ENCODE assay signal across 24 cellular contexts in genomic region chr2:200423552-200423951, GRCh38.
DNase-seq lines count a peak whose midpoint lies in the region; ATAC-seq, FAIRE-seq and TF ChIP-seq lines count a peak whose summit lies in the region.
"Had no signal": no experiment of that assay in that cellular context is flagged by ENCODE, and none has a peak within 500 bp of the region (broad histone marks: within the 10 kb centered on the region; RNA-seq: fewer than 3 reads in every experiment).

No MANE protein-coding gene starts in this region.

- H3K4me1 ChIP-seq in Panc1 (ENCODE audit: control insufficient read depth, insufficient read depth, low read length) = peaks cover 23% of the 10 kb centered on the region
- H3K4me1 ChIP-seq: SJCRH30 had no signal

- POLR2A ChIA-PET in Panc1 (lab: Charles Lee) = interaction anchor here (0.5 kb wide), 1 partner anchor 18 kb away, joined by 8 read pairs; no protein-coding TSS in a partner anchor

- no peak for DNase-seq in GM18507 (ENCODE audit: extremely low spot score, insufficient read length, low read depth)
- DNase-seq in Panc1 (ENCODE audit: low read depth, low spot score) = no peak
- no peak for DNase-seq in dermis blood vessel endothelial cell
- DNase-seq in AG08396 (ENCODE audit: low spot score) = no peak
- DNase-seq: 8988T; AML-193; C1 segment of cervical spinal cord; CD8-positive, alpha-beta T cell; GDM1; Karpas-422; NCI-H1048; NCI-H1417 treated with DMSO at 0.1 percent for 48 hours; NCI-H187; NCI-H2107; SJCRH30; T-cell had no signal

- H3K27me3 ChIP-seq in Panc1 (ENCODE audit: control insufficient read depth, insufficient read depth, low read length) = no peaks in the 10 kb centered on the region
- H3K27me3 ChIP-seq: SJCRH30 had no signal

- CTCF ChIA-PET in Panc1 (lab: Charles Lee) = no interaction called here

- TF ChIP-seq CTCF in Panc1 (IDR thresholded peaks at IDR 0.05) = no peak
- no peak for TF ChIP-seq CTCF in nephron (IDR thresholded peaks at IDR 0.05; ENCODE audit: unreplicated experiment in 3 of 3)

- intact Hi-C loops in Panc1 (cut with micrococcal nuclease; ENCODE audit: unreplicated experiment) = no loop called here

- peak; percentile 44 for ATAC-seq in HG02798 (IDR thresholded peaks at IDR 0.05; ENCODE audit: poor library complexity, unreplicated experiment)
- no peak for ATAC-seq in Panc1
- ATAC-seq in HG03095 (IDR thresholded peaks at IDR 0.05; ENCODE audit: unreplicated experiment) = no peak
- ATAC-seq in HG03469 (IDR thresholded peaks at IDR 0.05; ENCODE audit: unreplicated experiment) = no peak
- ATAC-seq: CD8-positive, alpha-beta T cell; GM23338; T-cell had no signal

- peak overlapping the region; percentile 74 for H3K27ac ChIP-seq in Panc1 (ENCODE audit: low read length)
- H3K27ac ChIP-seq: SJCRH30 had no signal

- peaks cover 51% of the 10 kb centered on the region for H3K36me3 ChIP-seq in Panc1 (ENCODE audit: control insufficient read depth, insufficient read depth, low read length)
- H3K36me3 ChIP-seq: HAP-1 had no signal

- no peak overlapping the region for H3K4me3 Mint-ChIP-seq in nephron
- H3K4me3 Mint-ChIP-seq: CD8-positive, alpha-beta T cell; GM23338; IgD-negative memory B cell; T-cell had no signal

- FAIRE-seq in GM18507 (lab: Jason Lieb, UNC) = peak; percentile 41
- FAIRE-seq: RCC 7860 had no signal

- peaks cover 41% of the 10 kb centered on the region for H3K36me3 Mint-ChIP-seq in nephron (ENCODE audit: low read depth)
- H3K36me3 Mint-ChIP-seq: IgD-negative memory B cell had no signal

- H3K27me3 Mint-ChIP-seq in nephron (ENCODE audit: low read depth) = no peaks in the 10 kb centered on the region
- H3K27me3 Mint-ChIP-seq: IgD-negative memory B cell, T-cell had no signal

- in situ Hi-C loops in Panc1 (cut with HindIII; ENCODE audit: low pct_unique_long_range_greater_than_20kb, low sequenced_read_pairs) = no loop called here

- H3K27ac Mint-ChIP-seq in nephron = peak overlapping the region in 2 of 3 experiments; percentile 33 to 53
- H3K27ac Mint-ChIP-seq: CD8-positive, alpha-beta T cell; IgD-negative memory B cell; T-cell had no signal

- H3K4me3 ChIP-seq in Panc1 (ENCODE audit: low read depth in 2 of 2, low read length in 2 of 2) = no peak overlapping the region
- H3K4me3 ChIP-seq: GM23338, HAP-1, SJCRH30 had no signal

- no peaks in the 10 kb centered on the region for H3K9me3 Mint-ChIP-seq in nephron
- H3K9me3 Mint-ChIP-seq: CD8-positive, alpha-beta T cell; GM23338; IgD-negative memory B cell; T-cell had no signal

- BruUV-seq in Panc1 (replicated peaks; lab: Mats Ljungman, UMichigan) = no TSS peak

- H3K9me3 ChIP-seq in Panc1 (ENCODE audit: control insufficient read depth, insufficient read depth, low read depth, low read length) = no peaks in the 10 kb centered on the region
- H3K9me3 ChIP-seq: HAP-1, SJCRH30 had no signal

- H3K4me1 Mint-ChIP-seq in nephron = no peaks in the 10 kb centered on the region
- H3K4me1 Mint-ChIP-seq: IgD-negative memory B cell had no signal
